ENCODE assay signal across 21 cellular contexts in the genomic region with DNA sequence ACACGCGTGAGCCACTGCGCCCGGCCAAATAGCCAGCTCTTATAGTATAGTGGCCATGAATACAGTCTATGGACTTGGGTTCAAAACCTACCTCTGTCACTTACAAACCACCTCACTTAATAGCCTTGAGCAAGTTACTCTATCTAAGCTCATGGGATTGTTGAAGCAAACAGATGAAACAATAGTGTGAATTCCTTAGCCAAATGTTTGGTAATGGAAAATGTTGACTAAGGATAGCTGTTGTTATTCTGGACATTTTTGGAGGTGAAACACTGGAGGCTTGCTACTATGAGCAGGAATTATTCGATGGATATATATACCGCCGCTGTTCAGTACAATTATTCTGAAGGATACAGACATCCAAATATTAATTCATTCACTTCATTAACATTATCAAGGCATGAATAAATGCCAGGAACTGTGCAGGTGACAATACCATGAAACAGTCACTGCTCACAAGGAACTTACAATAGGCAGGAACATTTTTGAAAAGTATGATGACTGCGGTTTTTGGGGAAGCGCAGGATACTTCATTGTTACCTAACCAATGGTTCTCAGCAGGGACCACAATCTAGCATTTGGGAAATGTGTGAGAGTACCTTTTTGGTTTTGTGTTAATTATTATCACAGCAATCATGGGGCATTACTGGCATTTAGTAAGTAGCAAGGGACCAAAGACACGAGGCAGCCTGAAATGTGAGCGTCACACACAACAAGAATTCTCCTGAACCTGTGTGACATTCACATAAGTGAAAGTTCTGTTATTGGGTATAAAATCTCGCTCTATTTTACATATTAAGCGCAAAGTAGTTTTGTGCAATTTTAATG. TPM values are rescaled to one million over a fixed set of nuclear protein-coding genes. Genes with fewer than 3 reads are reported as not detected.
DNase-seq lines count a peak whose midpoint lies in the region; ATAC-seq and TF ChIP-seq lines count a peak whose summit lies in the region.
"Had no signal": no experiment of that assay in that cellular context is flagged by ENCODE, and none has a peak within 500 bp of the region (broad histone marks: within the 10 kb centered on the region; RNA-seq: fewer than 3 reads in every experiment).

No MANE protein-coding gene starts in this region.

- H3K27me3 ChIP-seq in foreskin keratinocyte, result no peaks in the 10 kb centered on the region

- peak; percentile 9 for DNase-seq in stimulated activated CD4-positive, alpha-beta T cell treated with anti-CD3 and anti-CD28 coated beads, Interleukin-15, amount 100 ng/mL, for 24 hours
- DNase-seq in stimulated activated CD4-positive, alpha-beta T cell treated with anti-CD3 and anti-CD28 coated beads, Interleukin-2, amount 100 ng/mL, for 48 hours, result no peak
- no peak for DNase-seq in activated naive CD8-positive, alpha-beta T cell treated with anti-CD3 and anti-CD28 coated beads, Interleukin-2, amount 50 U/mL, for 24 hours
- DNase-seq in foreskin keratinocyte (no peak), NCI-H2171 (lab: John Stamatoyannopoulos, UW) (no peak), T1000 (lab: John Stamatoyannopoulos, UW) (no peak), AG20443 (ENCODE audit: low spot score) (no peak)
- DNase-seq: activated B cell treated with CpG ODN at 0.5 μM for 24 hours; activated T-cell treated with anti-CD3 and anti-CD28 coated beads, Interleukin-2, amount 50 U/mL, for 72 hours; effector CD8-positive, alpha-beta T cell; naive B cell; NCI-H1436 treated with DMSO at 0.1 percent for 48 hours; NCI-H69; stimulated activated CD4-positive, alpha-beta T cell treated with anti-CD3 and anti-CD28 coated beads, Interleukin-12 subunit alpha, Interleukin-12 subunit beta, amount 100 ng/mL, for 4 hours had no signal

- H3K27ac ChIP-seq in foreskin keratinocyte, result peak overlapping the region; percentile 80

- no peaks in the 10 kb centered on the region for H3K9me3 Mint-ChIP-seq in activated naive CD8-positive, alpha-beta T cell treated with anti-CD3 and anti-CD28 coated beads, Interleukin-2, amount 50 U/mL, for 24 hours
- H3K9me3 Mint-ChIP-seq: activated naive CD4-positive, alpha-beta T cell treated with anti-CD3 and anti-CD28 coated beads, Interleukin-2, amount 50 U/mL, for 72 hours; activated T-cell treated with anti-CD3 and anti-CD28 coated beads, Interleukin-2, amount 50 U/mL, for 72 hours; CD14-positive monocyte; type B pancreatic cell had no signal

- no peaks in the 10 kb centered on the region for H3K27me3 Mint-ChIP-seq in activated naive CD8-positive, alpha-beta T cell treated with anti-CD3 and anti-CD28 coated beads, Interleukin-2, amount 50 U/mL, for 24 hours
- H3K27me3 Mint-ChIP-seq: activated B cell treated with CpG ODN at 0.5 μM for 24 hours, naive B cell, type B pancreatic cell had no signal

- ATAC-seq in activated naive CD8-positive, alpha-beta T cell treated with anti-CD3 and anti-CD28 coated beads, Interleukin-2, amount 50 U/mL, for 24 hours, result peak; percentile 56
- ATAC-seq in foreskin keratinocyte, result no peak
- ATAC-seq in GM18873 (IDR thresholded peaks at IDR 0.05; ENCODE audit: low FRiP score, unreplicated experiment), result no peak
- ATAC-seq: esophagus mucosa, HCT116, K562 had no signal

- peaks cover 43% of the 10 kb centered on the region for H3K4me1 ChIP-seq in foreskin keratinocyte

- peak overlapping the region; percentile 69 for H3K27ac Mint-ChIP-seq in activated naive CD8-positive, alpha-beta T cell treated with anti-CD3 and anti-CD28 coated beads, Interleukin-2, amount 50 U/mL, for 24 hours
- H3K27ac Mint-ChIP-seq: activated B cell treated with CpG ODN at 0.5 μM for 24 hours; activated naive CD4-positive, alpha-beta T cell treated with anti-CD3 and anti-CD28 coated beads, Interleukin-2, amount 50 U/mL, for 72 hours; activated T-cell treated with anti-CD3 and anti-CD28 coated beads, Interleukin-2, amount 50 U/mL, for 72 hours; naive B cell; type B pancreatic cell had no signal

- peaks cover 8% of the 10 kb centered on the region for H3K36me3 Mint-ChIP-seq in activated naive CD8-positive, alpha-beta T cell treated with anti-CD3 and anti-CD28 coated beads, Interleukin-2, amount 50 U/mL, for 24 hours (ENCODE audit: low read depth)
- H3K36me3 Mint-ChIP-seq: activated naive CD4-positive, alpha-beta T cell treated with anti-CD3 and anti-CD28 coated beads, Interleukin-2, amount 50 U/mL, for 72 hours had no signal

- peaks cover 32% of the 10 kb centered on the region for H3K4me1 Mint-ChIP-seq in activated naive CD8-positive, alpha-beta T cell treated with anti-CD3 and anti-CD28 coated beads, Interleukin-2, amount 50 U/mL, for 24 hours
- H3K4me1 Mint-ChIP-seq: activated B cell treated with CpG ODN at 0.5 μM for 24 hours, naive B cell had no signal

- no peak for TF ChIP-seq CTCF in foreskin keratinocyte (conservative IDR thresholded peaks at IDR 0.05)

- no peak overlapping the region for H3K4me3 Mint-ChIP-seq in activated naive CD8-positive, alpha-beta T cell treated with anti-CD3 and anti-CD28 coated beads, Interleukin-2, amount 50 U/mL, for 24 hours
- H3K4me3 Mint-ChIP-seq: activated B cell treated with CpG ODN at 0.5 μM for 24 hours; activated T-cell treated with anti-CD3 and anti-CD28 coated beads, Interleukin-2, amount 50 U/mL, for 72 hours; CD14-positive monocyte; naive B cell; type B pancreatic cell had no signal

RNA-seq across cellular contexts. Expression of a gene that starts 55.7 kb away (rescaled TPM):
- total RNA-seq in foreskin keratinocyte, result 0.07 and 0.10 TPM in 2 replicates
- 0.01 and 0.06 TPM in 2 replicates for polyA plus RNA-seq in foreskin keratinocyte
- polyA plus RNA-seq: CD14-positive monocyte had no signal
